In genomic region chr7:129530881-129531391, GRCh38 we compare ENCODE assay signal across 8 cellular contexts. TPM values are rescaled to one million over a fixed set of nuclear protein-coding genes. Genes with fewer than 3 reads are reported as not detected.
A peak's percentile ranks its signal among the peaks of the same experiment; 100 is the strongest.
DNase-seq lines count a peak whose midpoint lies in the region; ATAC-seq and TF ChIP-seq lines count a peak whose summit lies in the region.

No MANE protein-coding gene starts in this region.

- no peak for TF ChIP-seq POLR2A in GM18505 (IDR thresholded peaks at IDR 0.05; ENCODE audit: borderline replicate concordance, extremely low read depth, insufficient read depth, insufficient read length)

- no peak for TF ChIP-seq CTCF in epithelial cell of proximal tubule (conservative IDR thresholded peaks at IDR 0.05; ENCODE audit: low read depth, low read length)

- no peak overlapping the region for H3K4me3 ChIP-seq in epithelial cell of proximal tubule (ENCODE audit: low read depth, low read length)

- no peak for ATAC-seq in GM18505 (IDR thresholded peaks at IDR 0.05; ENCODE audit: unreplicated experiment)

- DNase-seq in HCEC 1CT = peak; percentile 84
- peak; percentile 40 for DNase-seq in activated CD4-positive, CD25-positive, alpha-beta regulatory T cell treated with anti-CD3 and anti-CD28 coated beads, Interleukin-2, amount 50 U/mL, for 72 hours
- DNase-seq in epithelial cell of proximal tubule (ENCODE audit: low read depth) = peak; percentile 63
- DNase-seq in stimulated activated CD4-positive, alpha-beta T cell treated with anti-CD3 and anti-CD28 coated beads, Interleukin-2, amount 100 ng/mL, for 4 hours (ENCODE audit: low read depth) = peak; percentile 16
- DNase-seq in nucleus accumbens (lab: John Stamatoyannopoulos, UW) = no peak
- no peak for DNase-seq in DMS79 (lab: John Stamatoyannopoulos, UW)
- DNase-seq in NCI-H510A treated with DMSO at 0.1 percent for 48 hours (lab: John Stamatoyannopoulos, UW) = no peak

RNA-seq across cellular contexts. Expression of gene SMKR1, which starts 28.6 kb away (rescaled TPM):
- total RNA-seq in epithelial cell of proximal tubule = 0.94 TPM in 1 of 2 replicates, not detected in the other

Comparison
In these comparisons a context has a peak if more than half of its experiments do, and no peak if none do; other contexts are left out.
1. DNase-seq: peak in HCEC 1CT (single experiment), activated CD4-positive, CD25-positive, alpha-beta regulatory T cell treated with anti-CD3 and anti-CD28 coated beads, Interleukin-2, amount 50 U/mL, for 72 hours (single experiment), epithelial cell of proximal tubule (single experiment) and stimulated activated CD4-positive, alpha-beta T cell treated with anti-CD3 and anti-CD28 coated beads, Interleukin-2, amount 100 ng/mL, for 4 hours (single experiment); none in nucleus accumbens (0 of 56), DMS79 (single experiment) and NCI-H510A treated with DMSO at 0.1 percent for 48 hours (single experiment).